8 cellular contexts compared by ENCODE assay signal in genomic region chr7:92835851-92836488, GRCh38. TPM values are rescaled to one million over a fixed set of nuclear protein-coding genes. Genes with fewer than 3 reads are reported as not detected.
A peak's percentile ranks its signal among the peaks of the same experiment; 100 is the strongest.
DNase-seq lines count a peak whose midpoint lies in the region; ATAC-seq, FAIRE-seq and TF ChIP-seq lines count a peak whose summit lies in the region.

No MANE protein-coding gene starts in this region.

- DNase-seq in NT2/D1 (ENCODE audit: low read depth, low spot score), result no peak
- peak; percentile 35 for DNase-seq in glomerular visceral epithelial cell (ENCODE audit: extremely low spot score)
- peak; percentile 5 to 62 (median 30) for DNase-seq in pancreas
- no peak for DNase-seq in NCI-H1048 (lab: John Stamatoyannopoulos, UW)
- DNase-seq in SHP77 treated with DMSO at 0.1 percent for 48 hours (lab: John Stamatoyannopoulos, UW), result no peak

- H3K4me3 ChIP-seq in NT2/D1 (ENCODE audit: insufficient read length, low read depth) (peak overlapping the region; percentile 62), pancreas (peak overlapping the region; percentile 63 to 85 (median 76))

- H3K4me3 Mint-ChIP-seq in activated T-helper 17 cell treated with anti-CD3 and anti-CD28 coated beads, Interleukin-2, amount 50 U/mL, for 72 hours, result peak overlapping the region; percentile 96

- H3K4me1 ChIP-seq in NT2/D1 (ENCODE audit: insufficient read depth, insufficient read length) (no peaks in the 10 kb centered on the region), pancreas (peaks cover 0 to 10% (median 8%) of the 10 kb centered on the region in 3 donors)

- peak overlapping the region; percentile 76 for H3K9ac ChIP-seq in NT2/D1 (ENCODE audit: insufficient read length, low read depth)

- H3K9me3 ChIP-seq in NT2/D1 (ENCODE audit: insufficient read depth, low read length), result no peaks in the 10 kb centered on the region
- H3K9me3 ChIP-seq in pancreas, result no peaks in the 10 kb centered on the region

- intact Hi-C loops in pancreas (cut with DNase I), result loop anchor here in 1 of 3 donors (10.0 kb wide), 1 partner anchor 131 kb away; no protein-coding TSS in a partner anchor

- FAIRE-seq in pancreas (lab: Jason Lieb, UNC), result no peak

- H3K27ac Mint-ChIP-seq in activated T-helper 17 cell treated with anti-CD3 and anti-CD28 coated beads, Interleukin-2, amount 50 U/mL, for 72 hours, result peak overlapping the region; percentile 98

- H3K27me3 Mint-ChIP-seq in activated T-helper 17 cell treated with anti-CD3 and anti-CD28 coated beads, Interleukin-2, amount 50 U/mL, for 72 hours, result peaks cover under 1% of the 10 kb centered on the region

- no peak for ATAC-seq in GM18505 (IDR thresholded peaks at IDR 0.05; ENCODE audit: unreplicated experiment)
- ATAC-seq in activated T-helper 17 cell treated with anti-CD3 and anti-CD28 coated beads, Interleukin-2, amount 50 U/mL, for 72 hours (replicated peaks), result peak; percentile 7
- peak; percentile 1 to 4 (median 1) for ATAC-seq in pancreas
- no peak for ATAC-seq in HG03196 (IDR thresholded peaks at IDR 0.05; ENCODE audit: unreplicated experiment)

- WGBS in pancreas, 2 donors, result 0% methylated on average over 32 of the region's 32 CpGs

- peaks cover 8% of the 10 kb centered on the region for H3K36me3 ChIP-seq in NT2/D1 (ENCODE audit: insufficient read depth, insufficient read length, low read length)
- H3K36me3 ChIP-seq in pancreas, result no peaks in the 10 kb centered on the region

- peaks cover 50% of the 10 kb centered on the region for H3K36me3 Mint-ChIP-seq in activated T-helper 17 cell treated with anti-CD3 and anti-CD28 coated beads, Interleukin-2, amount 50 U/mL, for 72 hours (ENCODE audit: low read depth)

- no peak for TF ChIP-seq CTCF in pancreas (IDR thresholded peaks at IDR 0.05)

- H3K9me3 Mint-ChIP-seq in activated T-helper 17 cell treated with anti-CD3 and anti-CD28 coated beads, Interleukin-2, amount 50 U/mL, for 72 hours, result no peaks in the 10 kb centered on the region

- peak; percentile 57 for TF ChIP-seq POLR2A in GM18505 (IDR thresholded peaks at IDR 0.05; ENCODE audit: borderline replicate concordance, extremely low read depth, insufficient read depth, insufficient read length)

- H3K27me3 ChIP-seq in NT2/D1 (ENCODE audit: insufficient read depth, insufficient read length) (peaks cover 20% of the 10 kb centered on the region), pancreas (no peaks in the 10 kb centered on the region)

- peak overlapping the region in 3 of 4 donors; percentile 73 to 89 (median 79) for H3K27ac ChIP-seq in pancreas

- peaks cover 12% of the 10 kb centered on the region for H3K4me1 Mint-ChIP-seq in activated T-helper 17 cell treated with anti-CD3 and anti-CD28 coated beads, Interleukin-2, amount 50 U/mL, for 72 hours

RNA-seq across cellular contexts. Expression of gene CDK6, which starts 0.4 kb away (rescaled TPM):
- total RNA-seq in activated T-helper 17 cell treated with anti-CD3 and anti-CD28 coated beads, Interleukin-2, amount 50 U/mL, for 72 hours, result 100 to 1,000 TPM; 151 to 222 TPM
- total RNA-seq in pancreas, result 10 to 100 TPM; 15.3 to 33.4 (median 20.3) TPM
- polyA plus RNA-seq in pancreas, result 1 to 10 TPM; 2.4 to 2.7 TPM

Comparison
In these comparisons a context has a peak if more than half of its experiments do, and no peak if none do; other contexts are left out.
1. ATAC-seq: peak in activated T-helper 17 cell treated with anti-CD3 and anti-CD28 coated beads, Interleukin-2, amount 50 U/mL, for 72 hours (single experiment) and pancreas (4 of 4); none in GM18505 (single experiment) and HG03196 (single experiment).
2. DNase-seq: peak in glomerular visceral epithelial cell (single experiment) and pancreas (6 of 6); none in NT2/D1 (single experiment), NCI-H1048 (single experiment) and SHP77 treated with DMSO at 0.1 percent for 48 hours (single experiment).
3. RNA of gene CDK6, which starts 0.4 kb away (total RNA-seq): 151 to 222 TPM in activated T-helper 17 cell treated with anti-CD3 and anti-CD28 coated beads, Interleukin-2, amount 50 U/mL, for 72 hours; 15.3 to 33.4 TPM in pancreas; every median in the first group is over 4 times any median in the second.